In the genomic region with DNA sequence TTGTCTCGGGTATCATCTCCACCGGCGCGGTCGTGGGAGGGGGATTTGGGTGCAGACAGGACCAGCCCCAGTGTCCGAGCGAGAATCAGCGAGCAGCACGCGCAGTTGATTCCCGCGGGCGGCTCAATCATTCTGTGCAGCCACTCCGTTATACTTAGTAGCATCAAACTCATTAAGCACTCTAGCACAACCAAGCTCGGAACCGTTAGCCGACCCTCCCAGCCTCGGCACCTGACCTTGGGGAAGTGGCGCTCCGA, we compare ENCODE assay signal across 1 cellular context.
A peak's percentile ranks its signal among the peaks of the same experiment; 100 is the strongest.
TF ChIP-seq lines count a peak whose summit lies in the region.

No MANE protein-coding gene starts in this region.

TF ChIP-seq in HepG2, 621 proteins besides CTCF, POLR2A, EP300 and RAD21 (continued from another document and continues in another):
- TF ChIP-seq, protein P1, sequence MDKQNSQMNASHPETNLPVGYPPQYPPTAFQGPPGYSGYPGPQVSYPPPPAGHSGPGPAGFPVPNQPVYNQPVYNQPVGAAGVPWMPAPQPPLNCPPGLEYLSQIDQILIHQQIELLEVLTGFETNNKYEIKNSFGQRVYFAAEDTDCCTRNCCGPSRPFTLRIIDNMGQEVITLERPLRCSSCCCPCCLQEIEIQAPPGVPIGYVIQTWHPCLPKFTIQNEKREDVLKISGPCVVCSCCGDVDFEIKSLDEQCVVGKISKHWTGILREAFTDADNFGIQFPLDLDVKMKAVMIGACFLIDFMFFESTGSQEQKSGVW (CRISPR knock-in tag; IDR thresholded peaks at IDR 0.05; ENCODE audit: borderline replicate concordance): no peak
- TF ChIP-seq, protein P2, sequence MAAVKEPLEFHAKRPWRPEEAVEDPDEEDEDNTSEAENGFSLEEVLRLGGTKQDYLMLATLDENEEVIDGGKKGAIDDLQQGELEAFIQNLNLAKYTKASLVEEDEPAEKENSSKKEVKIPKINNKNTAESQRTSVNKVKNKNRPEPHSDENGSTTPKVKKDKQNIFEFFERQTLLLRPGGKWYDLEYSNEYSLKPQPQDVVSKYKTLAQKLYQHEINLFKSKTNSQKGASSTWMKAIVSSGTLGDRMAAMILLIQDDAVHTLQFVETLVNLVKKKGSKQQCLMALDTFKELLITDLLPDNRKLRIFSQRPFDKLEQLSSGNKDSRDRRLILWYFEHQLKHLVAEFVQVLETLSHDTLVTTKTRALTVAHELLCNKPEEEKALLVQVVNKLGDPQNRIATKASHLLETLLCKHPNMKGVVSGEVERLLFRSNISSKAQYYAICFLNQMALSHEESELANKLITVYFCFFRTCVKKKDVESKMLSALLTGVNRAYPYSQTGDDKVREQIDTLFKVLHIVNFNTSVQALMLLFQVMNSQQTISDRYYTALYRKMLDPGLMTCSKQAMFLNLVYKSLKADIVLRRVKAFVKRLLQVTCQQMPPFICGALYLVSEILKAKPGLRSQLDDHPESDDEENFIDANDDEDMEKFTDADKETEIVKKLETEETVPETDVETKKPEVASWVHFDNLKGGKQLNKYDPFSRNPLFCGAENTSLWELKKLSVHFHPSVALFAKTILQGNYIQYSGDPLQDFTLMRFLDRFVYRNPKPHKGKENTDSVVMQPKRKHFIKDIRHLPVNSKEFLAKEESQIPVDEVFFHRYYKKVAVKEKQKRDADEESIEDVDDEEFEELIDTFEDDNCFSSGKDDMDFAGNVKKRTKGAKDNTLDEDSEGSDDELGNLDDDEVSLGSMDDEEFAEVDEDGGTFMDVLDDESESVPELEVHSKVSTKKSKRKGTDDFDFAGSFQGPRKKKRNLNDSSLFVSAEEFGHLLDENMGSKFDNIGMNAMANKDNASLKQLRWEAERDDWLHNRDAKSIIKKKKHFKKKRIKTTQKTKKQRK (IDR thresholded peaks at IDR 0.05; ENCODE audit: low read length): no peak
- TF ChIP-seq KLF11 (CRISPR knock-in tag; IDR thresholded peaks at IDR 0.05) (no peak), ZNF264 (CRISPR knock-in tag; IDR thresholded peaks at IDR 0.05) (peak; percentile 66; the same call in 1 of the 2 replicates), AHR (CRISPR knock-in tag; IDR thresholded peaks at IDR 0.05) (0 out of 2 replicates have a peak, but pooled peaks have one; percentile 32), MEF2D (CRISPR knock-in tag; IDR thresholded peaks at IDR 0.05) (no peak), TBX3 (IDR thresholded peaks at IDR 0.05; ENCODE audit: borderline replicate concordance) (no peak), YEATS2 (CRISPR knock-in tag; IDR thresholded peaks at IDR 0.05; ENCODE audit: borderline replicate concordance) (no peak), KAT8 (CRISPR knock-in tag; IDR thresholded peaks at IDR 0.05) (no peak), FLYWCH1 (CRISPR knock-in tag; IDR thresholded peaks at IDR 0.05) (no peak), PAWR (CRISPR knock-in tag; IDR thresholded peaks at IDR 0.05; ENCODE audit: borderline replicate concordance) (no peak), ZBTB21 (CRISPR knock-in tag; IDR thresholded peaks at IDR 0.05) (no peak), ZNF430 (CRISPR knock-in tag; IDR thresholded peaks at IDR 0.05) (no peak), ZNF234 (CRISPR knock-in tag; conservative IDR thresholded peaks at IDR 0.05) (no peak), HDAC1 (CRISPR knock-in tag; IDR thresholded peaks at IDR 0.05) (no peak), ZNF839 (CRISPR knock-in tag; IDR thresholded peaks at IDR 0.05; ENCODE audit: borderline replicate concordance) (no peak), RBAK (CRISPR knock-in tag; IDR thresholded peaks at IDR 0.05) (no peak), ZNF496 (CRISPR knock-in tag; IDR thresholded peaks at IDR 0.05; ENCODE audit: insufficient replicate concordance) (no peak), HNF4G (IDR thresholded peaks at IDR 0.05; ENCODE audit: borderline replicate concordance, low read depth, low read length) (no peak), HNF4G (CRISPR knock-in tag; IDR thresholded peaks at IDR 0.05; ENCODE audit: borderline replicate concordance, low read depth) (no peak), CHCHD3 (CRISPR knock-in tag; IDR thresholded peaks at IDR 0.05) (no peak), SETDB1 (CRISPR knock-in tag; IDR thresholded peaks at IDR 0.05; ENCODE audit: borderline replicate concordance) (no peak), SMAD1 (CRISPR knock-in tag; IDR thresholded peaks at IDR 0.05; ENCODE audit: borderline replicate concordance, low read depth) (no peak), KDM5A (IDR thresholded peaks at IDR 0.05; ENCODE audit: borderline replicate concordance, low read length) (no peak), U2AF2 (IDR thresholded peaks at IDR 0.05; ENCODE audit: low read depth, low read length) (no peak)
- TF ChIP-seq, protein P3, sequence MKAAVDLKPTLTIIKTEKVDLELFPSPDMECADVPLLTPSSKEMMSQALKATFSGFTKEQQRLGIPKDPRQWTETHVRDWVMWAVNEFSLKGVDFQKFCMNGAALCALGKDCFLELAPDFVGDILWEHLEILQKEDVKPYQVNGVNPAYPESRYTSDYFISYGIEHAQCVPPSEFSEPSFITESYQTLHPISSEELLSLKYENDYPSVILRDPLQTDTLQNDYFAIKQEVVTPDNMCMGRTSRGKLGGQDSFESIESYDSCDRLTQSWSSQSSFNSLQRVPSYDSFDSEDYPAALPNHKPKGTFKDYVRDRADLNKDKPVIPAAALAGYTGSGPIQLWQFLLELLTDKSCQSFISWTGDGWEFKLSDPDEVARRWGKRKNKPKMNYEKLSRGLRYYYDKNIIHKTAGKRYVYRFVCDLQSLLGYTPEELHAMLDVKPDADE (CRISPR knock-in tag; IDR thresholded peaks at IDR 0.05): no peak
- TF ChIP-seq, protein P4, sequence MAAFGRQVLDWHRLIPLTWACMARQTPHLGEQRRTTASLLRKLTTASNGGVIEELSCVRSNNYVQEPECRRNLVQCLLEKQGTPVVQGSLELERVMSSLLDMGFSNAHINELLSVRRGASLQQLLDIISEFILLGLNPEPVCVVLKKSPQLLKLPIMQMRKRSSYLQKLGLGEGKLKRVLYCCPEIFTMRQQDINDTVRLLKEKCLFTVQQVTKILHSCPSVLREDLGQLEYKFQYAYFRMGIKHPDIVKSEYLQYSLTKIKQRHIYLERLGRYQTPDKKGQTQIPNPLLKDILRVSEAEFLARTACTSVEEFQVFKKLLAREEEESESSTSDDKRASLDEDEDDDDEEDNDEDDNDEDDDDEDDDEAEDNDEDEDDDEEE (CRISPR knock-in tag; IDR thresholded peaks at IDR 0.05): no peak
- TF ChIP-seq, protein P5, sequence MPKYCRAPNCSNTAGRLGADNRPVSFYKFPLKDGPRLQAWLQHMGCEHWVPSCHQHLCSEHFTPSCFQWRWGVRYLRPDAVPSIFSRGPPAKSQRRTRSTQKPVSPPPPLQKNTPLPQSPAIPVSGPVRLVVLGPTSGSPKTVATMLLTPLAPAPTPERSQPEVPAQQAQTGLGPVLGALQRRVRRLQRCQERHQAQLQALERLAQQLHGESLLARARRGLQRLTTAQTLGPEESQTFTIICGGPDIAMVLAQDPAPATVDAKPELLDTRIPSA (CRISPR knock-in tag; IDR thresholded peaks at IDR 0.05; ENCODE audit: borderline replicate concordance): no peak
- TF ChIP-seq, protein P6, sequence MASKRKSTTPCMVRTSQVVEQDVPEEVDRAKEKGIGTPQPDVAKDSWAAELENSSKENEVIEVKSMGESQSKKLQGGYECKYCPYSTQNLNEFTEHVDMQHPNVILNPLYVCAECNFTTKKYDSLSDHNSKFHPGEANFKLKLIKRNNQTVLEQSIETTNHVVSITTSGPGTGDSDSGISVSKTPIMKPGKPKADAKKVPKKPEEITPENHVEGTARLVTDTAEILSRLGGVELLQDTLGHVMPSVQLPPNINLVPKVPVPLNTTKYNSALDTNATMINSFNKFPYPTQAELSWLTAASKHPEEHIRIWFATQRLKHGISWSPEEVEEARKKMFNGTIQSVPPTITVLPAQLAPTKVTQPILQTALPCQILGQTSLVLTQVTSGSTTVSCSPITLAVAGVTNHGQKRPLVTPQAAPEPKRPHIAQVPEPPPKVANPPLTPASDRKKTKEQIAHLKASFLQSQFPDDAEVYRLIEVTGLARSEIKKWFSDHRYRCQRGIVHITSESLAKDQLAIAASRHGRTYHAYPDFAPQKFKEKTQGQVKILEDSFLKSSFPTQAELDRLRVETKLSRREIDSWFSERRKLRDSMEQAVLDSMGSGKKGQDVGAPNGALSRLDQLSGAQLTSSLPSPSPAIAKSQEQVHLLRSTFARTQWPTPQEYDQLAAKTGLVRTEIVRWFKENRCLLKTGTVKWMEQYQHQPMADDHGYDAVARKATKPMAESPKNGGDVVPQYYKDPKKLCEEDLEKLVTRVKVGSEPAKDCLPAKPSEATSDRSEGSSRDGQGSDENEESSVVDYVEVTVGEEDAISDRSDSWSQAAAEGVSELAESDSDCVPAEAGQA (IDR thresholded peaks at IDR 0.05; ENCODE audit: low read depth): no peak
- TF ChIP-seq, protein P6 (CRISPR knock-in tag; IDR thresholded peaks at IDR 0.05; ENCODE audit: borderline replicate concordance): no peak
- TF ChIP-seq, protein P7, sequence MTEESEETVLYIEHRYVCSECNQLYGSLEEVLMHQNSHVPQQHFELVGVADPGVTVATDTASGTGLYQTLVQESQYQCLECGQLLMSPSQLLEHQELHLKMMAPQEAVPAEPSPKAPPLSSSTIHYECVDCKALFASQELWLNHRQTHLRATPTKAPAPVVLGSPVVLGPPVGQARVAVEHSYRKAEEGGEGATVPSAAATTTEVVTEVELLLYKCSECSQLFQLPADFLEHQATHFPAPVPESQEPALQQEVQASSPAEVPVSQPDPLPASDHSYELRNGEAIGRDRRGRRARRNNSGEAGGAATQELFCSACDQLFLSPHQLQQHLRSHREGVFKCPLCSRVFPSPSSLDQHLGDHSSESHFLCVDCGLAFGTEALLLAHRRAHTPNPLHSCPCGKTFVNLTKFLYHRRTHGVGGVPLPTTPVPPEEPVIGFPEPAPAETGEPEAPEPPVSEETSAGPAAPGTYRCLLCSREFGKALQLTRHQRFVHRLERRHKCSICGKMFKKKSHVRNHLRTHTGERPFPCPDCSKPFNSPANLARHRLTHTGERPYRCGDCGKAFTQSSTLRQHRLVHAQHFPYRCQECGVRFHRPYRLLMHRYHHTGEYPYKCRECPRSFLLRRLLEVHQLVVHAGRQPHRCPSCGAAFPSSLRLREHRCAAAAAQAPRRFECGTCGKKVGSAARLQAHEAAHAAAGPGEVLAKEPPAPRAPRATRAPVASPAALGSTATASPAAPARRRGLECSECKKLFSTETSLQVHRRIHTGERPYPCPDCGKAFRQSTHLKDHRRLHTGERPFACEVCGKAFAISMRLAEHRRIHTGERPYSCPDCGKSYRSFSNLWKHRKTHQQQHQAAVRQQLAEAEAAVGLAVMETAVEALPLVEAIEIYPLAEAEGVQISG (CRISPR knock-in tag; IDR thresholded peaks at IDR 0.05): no peak
- TF ChIP-seq, protein P8, sequence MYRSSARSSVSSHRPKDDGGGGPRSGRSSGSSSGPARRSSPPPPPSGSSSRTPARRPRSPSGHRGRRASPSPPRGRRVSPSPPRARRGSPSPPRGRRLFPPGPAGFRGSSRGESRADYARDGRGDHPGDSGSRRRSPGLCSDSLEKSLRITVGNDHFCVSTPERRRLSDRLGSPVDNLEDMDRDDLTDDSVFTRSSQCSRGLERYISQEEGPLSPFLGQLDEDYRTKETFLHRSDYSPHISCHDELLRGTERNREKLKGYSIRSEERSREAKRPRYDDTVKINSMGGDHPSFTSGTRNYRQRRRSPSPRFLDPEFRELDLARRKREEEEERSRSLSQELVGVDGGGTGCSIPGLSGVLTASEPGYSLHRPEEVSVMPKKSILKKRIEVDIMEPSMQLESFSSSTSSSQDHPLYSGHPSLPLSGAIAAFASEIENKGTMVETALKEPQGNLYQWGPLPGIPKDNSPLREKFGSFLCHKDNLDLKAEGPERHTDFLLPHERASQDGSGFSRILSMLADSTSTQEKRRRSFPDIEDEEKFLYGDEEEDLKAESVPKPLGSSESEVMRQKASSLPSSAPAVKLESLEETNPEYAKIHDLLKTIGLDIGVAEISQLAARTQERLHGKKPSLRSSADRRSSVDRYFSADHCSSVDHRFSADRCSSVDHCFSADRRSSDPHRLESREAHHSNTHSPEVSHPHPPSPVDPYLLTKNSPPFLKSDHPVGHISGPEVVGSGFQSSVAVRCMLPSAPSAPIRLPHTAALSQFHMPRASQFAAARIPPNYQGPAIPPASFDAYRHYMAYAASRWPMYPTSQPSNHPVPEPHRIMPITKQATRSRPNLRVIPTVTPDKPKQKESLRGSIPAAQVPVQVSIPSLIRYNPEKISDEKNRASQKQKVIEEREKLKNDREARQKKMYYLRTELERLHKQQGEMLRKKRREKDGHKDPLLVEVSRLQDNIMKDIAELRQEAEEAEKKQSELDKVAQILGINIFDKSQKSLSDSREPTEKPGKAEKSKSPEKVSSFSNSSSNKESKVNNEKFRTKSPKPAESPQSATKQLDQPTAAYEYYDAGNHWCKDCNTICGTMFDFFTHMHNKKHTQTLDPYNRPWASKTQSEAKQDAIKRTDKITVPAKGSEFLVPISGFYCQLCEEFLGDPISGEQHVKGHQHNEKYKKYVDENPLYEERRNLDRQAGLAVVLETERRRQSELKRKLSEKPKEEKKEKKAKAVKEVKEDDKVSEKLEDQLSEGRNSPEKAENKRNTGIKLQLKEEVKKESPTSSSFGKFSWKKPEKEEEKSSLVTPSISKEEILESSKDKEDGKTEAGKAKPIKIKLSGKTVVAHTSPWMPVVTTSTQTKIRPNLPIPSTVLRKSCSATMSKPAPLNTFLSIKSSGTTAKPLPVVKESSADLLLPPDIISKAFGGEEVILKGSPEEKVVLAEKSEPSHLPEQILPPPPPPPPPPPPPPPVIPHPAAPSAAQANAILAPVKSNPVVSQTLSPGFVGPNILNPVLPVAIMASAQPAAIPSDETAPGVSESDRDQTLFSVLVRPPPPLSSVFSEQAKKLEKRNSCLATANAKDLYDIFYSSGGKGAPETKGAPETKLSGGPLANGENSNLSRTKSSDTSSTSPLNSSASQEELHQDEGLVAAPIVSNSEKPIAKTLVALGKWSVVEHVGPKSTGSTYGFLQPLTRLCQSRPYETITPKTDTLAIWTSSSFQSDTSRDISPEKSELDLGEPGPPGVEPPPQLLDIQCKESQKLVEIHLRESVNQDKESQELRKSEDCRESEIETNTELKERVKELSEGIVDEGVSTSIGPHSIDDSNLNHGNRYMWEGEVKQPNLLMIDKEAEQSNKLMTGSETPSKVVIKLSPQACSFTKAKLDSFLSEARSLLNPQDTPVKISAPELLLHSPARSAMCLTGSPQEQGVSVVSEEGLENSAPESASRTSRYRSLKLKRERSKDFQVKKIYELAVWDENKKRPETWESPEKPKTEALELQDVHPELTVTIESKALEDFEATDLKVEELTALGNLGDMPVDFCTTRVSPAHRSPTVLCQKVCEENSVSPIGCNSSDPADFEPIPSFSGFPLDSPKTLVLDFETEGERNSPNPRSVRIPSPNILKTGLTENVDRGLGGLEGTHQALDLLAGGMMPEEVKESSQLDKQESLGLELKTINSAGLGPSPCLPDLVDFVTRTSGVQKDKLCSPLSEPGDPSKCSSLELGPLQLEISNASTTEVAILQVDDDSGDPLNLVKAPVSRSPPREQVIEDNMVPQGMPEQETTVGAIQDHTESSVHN (CRISPR knock-in tag; IDR thresholded peaks at IDR 0.05): no peak
